In the genomic region with DNA sequence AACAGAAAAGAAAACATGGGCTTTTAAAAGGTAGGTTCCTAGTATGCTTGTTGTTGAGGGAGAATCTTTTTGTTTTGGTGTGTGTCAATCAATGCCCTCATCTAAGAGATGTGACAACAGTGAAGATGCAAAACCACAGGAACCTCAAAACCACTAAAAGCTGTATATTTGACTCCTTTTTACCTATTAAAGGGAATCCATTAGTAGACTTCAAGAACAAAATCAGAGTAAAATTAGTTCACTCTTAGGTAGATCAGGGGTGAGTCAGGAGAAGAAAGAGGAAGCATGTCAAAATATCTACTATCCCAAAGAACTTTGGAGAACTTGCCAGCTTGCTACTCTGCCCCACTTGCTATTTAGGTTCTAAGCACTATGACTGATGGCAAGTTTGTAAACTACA, we compare ENCODE assay signal across 23 cellular contexts.
A peak's percentile ranks its signal among the peaks of the same experiment; 100 is the strongest.
DNase-seq lines count a peak whose midpoint lies in the region; ATAC-seq, FAIRE-seq and TF ChIP-seq lines count a peak whose summit lies in the region.
"Had no signal": no experiment of that assay in that cellular context is flagged by ENCODE, and none has a peak within 500 bp of the region (broad histone marks: within the 10 kb centered on the region; RNA-seq: fewer than 3 reads in every experiment).

No MANE protein-coding gene starts in this region.

- CTCF ChIA-PET in activated CD8-positive, alpha-beta memory T cell treated with anti-CD3 and anti-CD28 coated beads, Interleukin-2, amount 10 ng/mL, durations not matched to agents 7 days and 5 days (lab: Charles Lee) = interaction anchor here (1.4 kb wide), 1 partner anchor 33 kb away, joined by 4 read pairs; no protein-coding TSS in a partner anchor

- H3K9me3 Mint-ChIP-seq in activated CD8-positive, alpha-beta memory T cell treated with anti-CD3 and anti-CD28 coated beads, Interleukin-2, amount 10 ng/mL, durations not matched to agents 7 days and 5 days (ENCODE audit: low read depth) = peaks cover 4% of the 10 kb centered on the region

- peaks cover 8% of the 10 kb centered on the region for H3K27me3 Mint-ChIP-seq in activated CD8-positive, alpha-beta memory T cell treated with anti-CD3 and anti-CD28 coated beads, Interleukin-2, amount 10 ng/mL, durations not matched to agents 7 days and 5 days
- H3K27me3 Mint-ChIP-seq in T-helper 17 cell = no peaks in the 10 kb centered on the region
- H3K27me3 Mint-ChIP-seq: activated CD4-positive, alpha-beta memory T cell treated with anti-CD3 and anti-CD28 coated beads for 36 hours had no signal

- no peaks in the 10 kb centered on the region for H3K27me3 ChIP-seq in ascending aorta
- H3K27me3 ChIP-seq: body of pancreas, sigmoid colon, SJCRH30 had no signal

- H3K9me3 ChIP-seq in T-helper 17 cell (ENCODE audit: control insufficient read depth, low read length, poor library complexity, severe bottlenecking) (no peaks in the 10 kb centered on the region), ascending aorta (no peaks in the 10 kb centered on the region)
- H3K9me3 ChIP-seq: body of pancreas, gastrocnemius medialis, sigmoid colon, SJCRH30 had no signal

- intact Hi-C loops in ascending aorta (cut with DNase I) = no loop called here

- no peak overlapping the region for H3K27ac Mint-ChIP-seq in activated CD8-positive, alpha-beta memory T cell treated with anti-CD3 and anti-CD28 coated beads, Interleukin-2, amount 10 ng/mL, durations not matched to agents 7 days and 5 days
- H3K27ac Mint-ChIP-seq in T-helper 17 cell = no peak overlapping the region
- H3K27ac Mint-ChIP-seq: activated CD4-positive, alpha-beta memory T cell treated with anti-CD3 and anti-CD28 coated beads for 36 hours; activated naive CD8-positive, alpha-beta T cell treated with anti-CD3 and anti-CD28 coated beads, Interleukin-2, amount 10 ng/mL, durations not matched to agents 7 days and 5 days; CD14-positive monocyte; H9; progenitor cell of endocrine pancreas had no signal

- H3K4me3 ChIP-seq in ascending aorta = no peak overlapping the region
- H3K4me3 ChIP-seq: body of pancreas, gastrocnemius medialis, lung, sigmoid colon, SJCRH30 had no signal

- peaks cover 13% of the 10 kb centered on the region for H3K4me1 Mint-ChIP-seq in activated CD8-positive, alpha-beta memory T cell treated with anti-CD3 and anti-CD28 coated beads, Interleukin-2, amount 10 ng/mL, durations not matched to agents 7 days and 5 days
- peaks cover 15% of the 10 kb centered on the region for H3K4me1 Mint-ChIP-seq in T-helper 17 cell

- TF ChIP-seq CTCF in ascending aorta (IDR thresholded peaks at IDR 0.05) = no peak

- H3K36me3 ChIP-seq in ascending aorta = no peaks in the 10 kb centered on the region
- H3K36me3 ChIP-seq: gastrocnemius medialis, sigmoid colon, SJCRH30 had no signal

- no peak for TF ChIP-seq POLR2A in GM12892 (IDR thresholded peaks at IDR 0.05; ENCODE audit: low read depth, low read length)

- H3K4me3 Mint-ChIP-seq in activated CD8-positive, alpha-beta memory T cell treated with anti-CD3 and anti-CD28 coated beads, Interleukin-2, amount 10 ng/mL, durations not matched to agents 7 days and 5 days = no peak overlapping the region
- H3K4me3 Mint-ChIP-seq in T-helper 17 cell = no peak overlapping the region
- H3K4me3 Mint-ChIP-seq: activated CD4-positive, alpha-beta memory T cell treated with anti-CD3 and anti-CD28 coated beads for 36 hours; activated naive CD8-positive, alpha-beta T cell treated with anti-CD3 and anti-CD28 coated beads, Interleukin-2, amount 10 ng/mL, durations not matched to agents 7 days and 5 days; CD14-positive monocyte; H9 had no signal

- no peak for DNase-seq in activated CD8-positive, alpha-beta memory T cell treated with anti-CD3 and anti-CD28 coated beads, Interleukin-2, amount 10 ng/mL, durations not matched to agents 7 days and 5 days
- DNase-seq in activated CD8-positive, alpha-beta memory T cell treated with anti-CD3 and anti-CD28 coated beads, Interleukin-2, amount 50 U/mL, for 48 hours = no peak
- no peak for DNase-seq in GM12892 (ENCODE audit: insufficient read length)
- DNase-seq in T-helper 17 cell = no peak
- DNase-seq in stimulated activated naive CD8-positive, alpha-beta T cell treated with anti-CD3 and anti-CD28 coated beads, Interleukin-15, Interleukin-2, amounts not matched to agents 100 U/mL and 50 U/mL, for 24 hours = no peak
- DNase-seq in HPDE6-E6E7 (ENCODE audit: extremely low spot score) = no peak
- no peak for DNase-seq in ascending aorta (ENCODE audit: low spot score in 2 of 2)
- DNase-seq: activated CD4-positive, alpha-beta memory T cell treated with anti-CD3 and anti-CD28 coated beads for 36 hours; activated naive CD8-positive, alpha-beta T cell treated with anti-CD3 and anti-CD28 coated beads, Interleukin-2, amount 10 ng/mL, durations not matched to agents 7 days and 5 days; body of pancreas; DMS 273 treated with DMSO at 0.1 percent for 48 hours; effector CD4-positive, alpha-beta T cell; gastrocnemius medialis; H9; NCI-H146; OCI-M1; sigmoid colon; SJCRH30 had no signal

- FAIRE-seq in GM12892 (lab: Jason Lieb, UNC) = peak; percentile 5
- FAIRE-seq: keratinocyte had no signal

- H3K4me1 ChIP-seq in ascending aorta = no peaks in the 10 kb centered on the region
- H3K4me1 ChIP-seq: body of pancreas, gastrocnemius medialis, sigmoid colon had no signal

- H3K27ac ChIP-seq in ascending aorta = no peak overlapping the region
- H3K27ac ChIP-seq: body of pancreas, gastrocnemius medialis, HL-60, sigmoid colon, SJCRH30 had no signal

- H3K36me3 Mint-ChIP-seq in activated CD8-positive, alpha-beta memory T cell treated with anti-CD3 and anti-CD28 coated beads, Interleukin-2, amount 10 ng/mL, durations not matched to agents 7 days and 5 days = peaks cover 3% of the 10 kb centered on the region
- H3K36me3 Mint-ChIP-seq in T-helper 17 cell (ENCODE audit: low read depth) = peaks cover 4% of the 10 kb centered on the region
- H3K36me3 Mint-ChIP-seq: activated naive CD8-positive, alpha-beta T cell treated with anti-CD3 and anti-CD28 coated beads, Interleukin-2, amount 10 ng/mL, durations not matched to agents 7 days and 5 days; CD14-positive monocyte had no signal

- ATAC-seq in activated CD8-positive, alpha-beta memory T cell treated with anti-CD3 and anti-CD28 coated beads, Interleukin-2, amount 10 ng/mL, durations not matched to agents 7 days and 5 days = peak; percentile 55
- ATAC-seq in T-helper 17 cell = peak; percentile 74
- ATAC-seq in stimulated activated naive CD8-positive, alpha-beta T cell treated with anti-CD3 and anti-CD28 coated beads, Interleukin-15, Interleukin-2, amounts not matched to agents 100 U/mL and 50 U/mL, for 24 hours = peak; percentile 63
- ATAC-seq: body of pancreas, gastrocnemius medialis had no signal
